ENCODE assay signal across 26 cellular contexts in the genomic region with DNA sequence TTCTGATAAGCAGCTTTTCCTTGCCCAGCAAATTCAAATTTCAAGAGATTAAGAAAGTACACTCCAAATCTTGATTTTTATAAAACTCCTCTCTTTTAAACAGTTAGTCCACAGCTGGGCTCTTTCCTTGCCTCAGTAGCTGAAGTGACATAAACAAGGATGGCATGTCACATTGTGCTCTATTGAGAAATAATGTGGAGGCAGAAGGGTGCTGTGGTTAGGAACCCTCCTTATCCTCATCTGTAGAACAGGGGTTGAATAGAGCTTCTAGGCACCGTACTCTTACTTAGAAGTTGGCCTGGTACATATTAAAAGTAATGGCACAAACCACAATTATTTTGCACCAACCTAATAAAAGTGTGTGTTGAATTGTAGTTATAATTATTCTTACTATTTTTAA.
"Had no signal": no experiment of that assay in that cellular context is flagged by ENCODE, and none has a peak within 500 bp of the region (broad histone marks: within the 10 kb centered on the region; RNA-seq: fewer than 3 reads in every experiment).

No MANE protein-coding gene starts in this region.

- H3K9me3 ChIP-seq: body of pancreas, left lung, prostate gland, stomach, transverse colon had no signal

- H3K4me1 Mint-ChIP-seq: naive thymus-derived CD8-positive, alpha-beta T cell; stimulated activated effector memory CD8-positive, alpha-beta T cell treated with anti-CD3 and anti-CD28 coated beads, Interleukin-12 subunit alpha, Interleukin-12 subunit beta, amount 100 ng/mL, for 72 hours had no signal

- H3K27me3 Mint-ChIP-seq: activated CD4-positive, alpha-beta memory T cell treated with anti-CD3 and anti-CD28 coated beads for 36 hours had no signal

- H3K27me3 ChIP-seq: body of pancreas, cardiac muscle cell, hepatocyte, left lung, stomach, transverse colon had no signal

- H3K27ac Mint-ChIP-seq: activated CD4-positive, alpha-beta memory T cell treated with anti-CD3 and anti-CD28 coated beads for 36 hours; activated naive CD4-positive, alpha-beta T cell treated with anti-CD3 and anti-CD28 coated beads for 36 hours; activated T-cell treated with anti-CD3 and anti-CD28 coated beads, Interleukin-2, amount 50 U/mL, for 72 hours; naive thymus-derived CD8-positive, alpha-beta T cell; stimulated activated effector memory CD8-positive, alpha-beta T cell treated with anti-CD3 and anti-CD28 coated beads, Interleukin-12 subunit alpha, Interleukin-12 subunit beta, amount 100 ng/mL, for 72 hours; T-helper 17 cell had no signal

- H3K4me1 ChIP-seq: body of pancreas, prostate gland had no signal

- H3K9me3 Mint-ChIP-seq: activated CD4-positive, alpha-beta memory T cell treated with anti-CD3 and anti-CD28 coated beads for 36 hours; activated naive CD4-positive, alpha-beta T cell treated with anti-CD3 and anti-CD28 coated beads for 36 hours; activated T-cell treated with anti-CD3 and anti-CD28 coated beads, Interleukin-2, amount 50 U/mL, for 72 hours; naive thymus-derived CD8-positive, alpha-beta T cell; stimulated activated effector memory CD8-positive, alpha-beta T cell treated with anti-CD3 and anti-CD28 coated beads, Interleukin-12 subunit alpha, Interleukin-12 subunit beta, amount 100 ng/mL, for 72 hours had no signal

- ATAC-seq: activated T-cell treated with anti-CD3 and anti-CD28 coated beads, Interleukin-2, amount 50 U/mL, for 72 hours; body of pancreas; esophagus mucosa; left lung; naive thymus-derived CD8-positive, alpha-beta T cell; right cardiac atrium; stimulated activated effector memory CD8-positive, alpha-beta T cell treated with anti-CD3 and anti-CD28 coated beads, Interleukin-12 subunit alpha, Interleukin-12 subunit beta, amount 100 ng/mL, for 72 hours; T-helper 17 cell had no signal

- H3K4me3 ChIP-seq: body of pancreas, cardiac muscle cell, hepatocyte, left lung, lung, prostate gland, skin epidermis, stomach, transverse colon had no signal

- H3K36me3 ChIP-seq: left lung, prostate gland, stomach, transverse colon had no signal

- DNase-seq: activated CD4-positive, alpha-beta memory T cell treated with anti-CD3 and anti-CD28 coated beads for 36 hours; activated CD4-positive, alpha-beta T cell treated with anti-CD3 and anti-CD28 coated beads for 48 hours; activated CD4-positive, CD25-positive, alpha-beta regulatory T cell; activated effector memory CD4-positive, alpha-beta T cell treated with Interleukin-2 at 50 U/mL for 16 hours; activated naive CD4-positive, alpha-beta T cell treated with anti-CD3 and anti-CD28 coated beads for 36 hours; activated T-cell treated with anti-CD3 and anti-CD28 coated beads, Interleukin-2, amount 50 U/mL, for 72 hours; anterior cingulate cortex; body of pancreas; effector memory CD4-positive, alpha-beta T cell; foreskin melanocyte; glutamatergic neuron; kidney glomerular epithelial cell; left lung; naive thymus-derived CD8-positive, alpha-beta T cell; right cardiac atrium; stimulated activated CD4-positive, alpha-beta T cell treated with anti-CD3 and anti-CD28 coated beads, Interleukin-2, amount 100 ng/mL, for 24 hours; stomach; T-helper 17 cell; transverse colon had no signal

- H3K27ac ChIP-seq: body of pancreas, cardiac muscle cell, hepatocyte, left lung, prostate gland, skin epidermis, stomach, transverse colon had no signal

- H3K4me3 Mint-ChIP-seq: activated CD4-positive, alpha-beta memory T cell treated with anti-CD3 and anti-CD28 coated beads for 36 hours; activated naive CD4-positive, alpha-beta T cell treated with anti-CD3 and anti-CD28 coated beads for 36 hours; activated T-cell treated with anti-CD3 and anti-CD28 coated beads, Interleukin-2, amount 50 U/mL, for 72 hours; naive thymus-derived CD8-positive, alpha-beta T cell; stimulated activated effector memory CD8-positive, alpha-beta T cell treated with anti-CD3 and anti-CD28 coated beads, Interleukin-12 subunit alpha, Interleukin-12 subunit beta, amount 100 ng/mL, for 72 hours; T-helper 17 cell had no signal

- H3K36me3 Mint-ChIP-seq: activated CD4-positive, alpha-beta memory T cell treated with anti-CD3 and anti-CD28 coated beads for 36 hours; naive thymus-derived CD8-positive, alpha-beta T cell; stimulated activated effector memory CD8-positive, alpha-beta T cell treated with anti-CD3 and anti-CD28 coated beads, Interleukin-12 subunit alpha, Interleukin-12 subunit beta, amount 100 ng/mL, for 72 hours had no signal
